ENCODE assay signal across 13 cellular contexts in the genomic region with DNA sequence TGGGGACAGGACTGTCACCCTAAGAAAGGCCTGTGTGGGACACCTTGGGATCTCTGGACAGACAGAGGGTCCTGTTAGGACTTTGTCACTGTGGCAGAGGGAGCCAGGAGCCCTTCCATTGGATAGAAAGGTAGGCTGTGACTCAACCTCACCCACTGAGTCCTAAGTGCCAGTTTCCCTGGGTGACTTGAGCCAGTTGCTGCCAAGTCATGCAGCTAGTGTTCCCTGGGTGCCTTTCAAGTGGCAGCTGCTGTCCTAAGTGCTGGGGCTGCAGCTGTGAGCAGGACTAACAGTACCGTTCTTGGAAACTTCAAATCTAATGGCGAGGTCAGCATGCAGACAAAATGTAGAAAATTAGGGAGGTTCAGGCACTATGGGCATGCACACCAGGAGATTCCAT.
DNase-seq lines count a peak whose midpoint lies in the region; ATAC-seq, FAIRE-seq and TF ChIP-seq lines count a peak whose summit lies in the region.
"Had no signal": no experiment of that assay in that cellular context is flagged by ENCODE, and none has a peak within 500 bp of the region (broad histone marks: within the 10 kb centered on the region; RNA-seq: fewer than 3 reads in every experiment).

No MANE protein-coding gene starts in this region.

- H3K4me1 ChIP-seq in astrocyte (ENCODE audit: insufficient read depth, low read length) (peaks cover 16% of the 10 kb centered on the region), osteoblast (ENCODE audit: insufficient read depth, low read length) (peaks cover 32% of the 10 kb centered on the region)
- H3K4me1 ChIP-seq: BE2C had no signal

- H4K20me1 ChIP-seq in astrocyte (ENCODE audit: insufficient read depth, low read length) (no peaks in the 10 kb centered on the region), osteoblast (ENCODE audit: insufficient read depth, low read length) (no peaks in the 10 kb centered on the region)

- H3K4me3 ChIP-seq in astrocyte (ENCODE audit: insufficient read depth, low read depth, low read length) = no peak overlapping the region
- no peak overlapping the region for H3K4me3 ChIP-seq in osteoblast (ENCODE audit: insufficient read depth, low read length)

- H3K9me3 ChIP-seq in astrocyte (ENCODE audit: insufficient read depth, low read depth, low read length) (no peaks in the 10 kb centered on the region), osteoblast (ENCODE audit: low read depth, low read length) (no peaks in the 10 kb centered on the region)
- H3K9me3 ChIP-seq: BE2C had no signal

- H3K36me3 ChIP-seq in astrocyte (ENCODE audit: insufficient read depth, low read length) (no peaks in the 10 kb centered on the region), osteoblast (ENCODE audit: insufficient read depth, low read length) (no peaks in the 10 kb centered on the region)
- H3K36me3 ChIP-seq: BE2C had no signal

- no peaks in the 10 kb centered on the region for H3K4me1 Mint-ChIP-seq in stimulated activated naive CD8-positive, alpha-beta T cell treated with anti-CD3 and anti-CD28 coated beads, Interleukin-15, amount 100 ng/mL, for 72 hours
- peaks cover 7% of the 10 kb centered on the region for H3K4me1 Mint-ChIP-seq in astrocyte (ENCODE audit: low read depth, unreplicated experiment)
- no peaks in the 10 kb centered on the region for H3K4me1 Mint-ChIP-seq in activated T-cell treated with anti-CD3 and anti-CD28 coated beads, Interleukin-2, amount 50 U/mL, for 4 hours (ENCODE audit: low read depth)

- FAIRE-seq in astrocyte (lab: Jason Lieb, UNC) = no peak
- FAIRE-seq: D721Med had no signal

- H3K27me3 Mint-ChIP-seq in stimulated activated naive CD8-positive, alpha-beta T cell treated with anti-CD3 and anti-CD28 coated beads, Interleukin-15, amount 100 ng/mL, for 72 hours = no peaks in the 10 kb centered on the region
- H3K27me3 Mint-ChIP-seq in astrocyte (ENCODE audit: low read depth, unreplicated experiment) = no peaks in the 10 kb centered on the region
- no peaks in the 10 kb centered on the region for H3K27me3 Mint-ChIP-seq in activated T-cell treated with anti-CD3 and anti-CD28 coated beads, Interleukin-2, amount 50 U/mL, for 4 hours (ENCODE audit: low read depth)

- H3K4me3 Mint-ChIP-seq in stimulated activated naive CD8-positive, alpha-beta T cell treated with anti-CD3 and anti-CD28 coated beads, Interleukin-15, amount 100 ng/mL, for 72 hours = no peak overlapping the region
- H3K4me3 Mint-ChIP-seq in astrocyte (ENCODE audit: unreplicated experiment) = peak overlapping the region; percentile 36
- H3K4me3 Mint-ChIP-seq in activated T-cell treated with anti-CD3 and anti-CD28 coated beads, Interleukin-2, amount 50 U/mL, for 4 hours = no peak overlapping the region
- H3K4me3 Mint-ChIP-seq: CD8-positive, alpha-beta T cell had no signal

- H3K79me2 ChIP-seq in astrocyte (ENCODE audit: insufficient read depth, low read length) (no peaks in the 10 kb centered on the region), osteoblast (ENCODE audit: insufficient read depth, low read length) (no peaks in the 10 kb centered on the region)

- H3K36me3 Mint-ChIP-seq in astrocyte (ENCODE audit: low read depth, unreplicated experiment) = no peaks in the 10 kb centered on the region
- no peaks in the 10 kb centered on the region for H3K36me3 Mint-ChIP-seq in activated T-cell treated with anti-CD3 and anti-CD28 coated beads, Interleukin-2, amount 50 U/mL, for 4 hours (ENCODE audit: insufficient read depth)
- H3K36me3 Mint-ChIP-seq: CD8-positive, alpha-beta T cell had no signal

- no peak for TF ChIP-seq CTCF in astrocyte (IDR thresholded peaks at IDR 0.05; ENCODE audit: insufficient read depth, low read depth, low read length)
- TF ChIP-seq CTCF in osteoblast (IDR thresholded peaks at IDR 0.05; ENCODE audit: extremely low read depth, low read depth, low read length) = no peak

- H3K9me3 Mint-ChIP-seq in stimulated activated naive CD8-positive, alpha-beta T cell treated with anti-CD3 and anti-CD28 coated beads, Interleukin-15, amount 100 ng/mL, for 72 hours = no peaks in the 10 kb centered on the region
- peaks cover 4% of the 10 kb centered on the region for H3K9me3 Mint-ChIP-seq in astrocyte (ENCODE audit: unreplicated experiment)
- no peaks in the 10 kb centered on the region for H3K9me3 Mint-ChIP-seq in activated T-cell treated with anti-CD3 and anti-CD28 coated beads, Interleukin-2, amount 50 U/mL, for 4 hours
- H3K9me3 Mint-ChIP-seq: CD8-positive, alpha-beta T cell had no signal

- H3K9ac ChIP-seq in astrocyte (ENCODE audit: low read length) = no peak overlapping the region

- ATAC-seq in stimulated activated naive CD8-positive, alpha-beta T cell treated with anti-CD3 and anti-CD28 coated beads, Interleukin-15, amount 100 ng/mL, for 72 hours = peak; percentile 29
- no peak for ATAC-seq in stimulated activated naive CD8-positive, alpha-beta T cell treated with anti-CD3 and anti-CD28 coated beads, Interleukin-15, Interleukin-2, amounts not matched to agents 100 U/mL and 50 U/mL, for 24 hours
- no peak for ATAC-seq in activated T-cell treated with anti-CD3 and anti-CD28 coated beads, Interleukin-2, amount 50 U/mL, for 4 hours
- no peak for ATAC-seq in esophagus mucosa
- ATAC-seq in HG03097 (IDR thresholded peaks at IDR 0.05; ENCODE audit: low FRiP score, unreplicated experiment) = no peak
- ATAC-seq: CD8-positive, alpha-beta T cell had no signal

- H3K27ac Mint-ChIP-seq in stimulated activated naive CD8-positive, alpha-beta T cell treated with anti-CD3 and anti-CD28 coated beads, Interleukin-15, amount 100 ng/mL, for 72 hours = no peak overlapping the region
- H3K27ac Mint-ChIP-seq in astrocyte (ENCODE audit: unreplicated experiment) = no peak overlapping the region
- H3K27ac Mint-ChIP-seq: CD8-positive, alpha-beta T cell had no signal

- H2AFZ ChIP-seq in astrocyte (ENCODE audit: low read depth, low read length) = no peak overlapping the region
- no peak overlapping the region for H2AFZ ChIP-seq in osteoblast (ENCODE audit: low read length)

- H3K27ac ChIP-seq in astrocyte (ENCODE audit: low read depth, low read length) (no peak overlapping the region), osteoblast (ENCODE audit: low read depth, low read length) (peak overlapping the region; percentile 47)

- DNase-seq in stimulated activated naive CD8-positive, alpha-beta T cell treated with anti-CD3 and anti-CD28 coated beads, Interleukin-15, amount 100 ng/mL, for 72 hours = no peak
- no peak for DNase-seq in stimulated activated naive CD8-positive, alpha-beta T cell treated with anti-CD3 and anti-CD28 coated beads, Interleukin-15, Interleukin-2, amounts not matched to agents 100 U/mL and 50 U/mL, for 24 hours
- DNase-seq in astrocyte (ENCODE audit: low read depth) (no peak), osteoblast (ENCODE audit: insufficient read length, low spot score, missing footprints) (no peak)
- no peak for DNase-seq in activated T-cell treated with anti-CD3 and anti-CD28 coated beads, Interleukin-2, amount 50 U/mL, for 4 hours
- DNase-seq: BE2C; CD8-positive, alpha-beta T cell; GOT3; NCI-H146; NCI-H524 had no signal

- H3K27me3 ChIP-seq in astrocyte (ENCODE audit: insufficient read depth, low read length) = no peaks in the 10 kb centered on the region
- no peaks in the 10 kb centered on the region for H3K27me3 ChIP-seq in osteoblast (ENCODE audit: insufficient read depth, low read length)
- H3K27me3 ChIP-seq: BE2C had no signal

- H3K4me2 ChIP-seq in astrocyte (ENCODE audit: low read length) = no peak overlapping the region
- H3K4me2 ChIP-seq in osteoblast (ENCODE audit: insufficient read depth, low read length) = no peak overlapping the region
